9 cellular contexts compared by ENCODE assay signal in genomic region chr4:84179413-84179812, GRCh38.
"Had no signal": no experiment of that assay in that cellular context is flagged by ENCODE, and none has a peak within 500 bp of the region (broad histone marks: within the 10 kb centered on the region; RNA-seq: fewer than 3 reads in every experiment).

No MANE protein-coding gene starts in this region.

- H3K4me3 ChIP-seq: GM23248 had no signal

- H3K4me2 ChIP-seq: KMS-11 had no signal

- DNase-seq: GM23248, GOT3, H9, HCEC 1CT, Karpas-422, KBM-7 had no signal

- FAIRE-seq: H54, HTR-8/SVneo had no signal

- H3K27ac ChIP-seq: GM23248, KMS-11 had no signal

- H2AFZ ChIP-seq: GM23248 had no signal

- H3K9ac ChIP-seq: GM23248, KMS-11 had no signal
